ENCODE assay signal across 1 cellular context in genomic region chr12:123973552-123974341, GRCh38.
TF ChIP-seq lines count a peak whose summit lies in the region.

No MANE protein-coding gene starts in this region.

TF ChIP-seq in K562, 482 proteins besides CTCF, POLR2A, EP300 and RAD21 (continued from another document):
- TF ChIP-seq, protein P1, sequence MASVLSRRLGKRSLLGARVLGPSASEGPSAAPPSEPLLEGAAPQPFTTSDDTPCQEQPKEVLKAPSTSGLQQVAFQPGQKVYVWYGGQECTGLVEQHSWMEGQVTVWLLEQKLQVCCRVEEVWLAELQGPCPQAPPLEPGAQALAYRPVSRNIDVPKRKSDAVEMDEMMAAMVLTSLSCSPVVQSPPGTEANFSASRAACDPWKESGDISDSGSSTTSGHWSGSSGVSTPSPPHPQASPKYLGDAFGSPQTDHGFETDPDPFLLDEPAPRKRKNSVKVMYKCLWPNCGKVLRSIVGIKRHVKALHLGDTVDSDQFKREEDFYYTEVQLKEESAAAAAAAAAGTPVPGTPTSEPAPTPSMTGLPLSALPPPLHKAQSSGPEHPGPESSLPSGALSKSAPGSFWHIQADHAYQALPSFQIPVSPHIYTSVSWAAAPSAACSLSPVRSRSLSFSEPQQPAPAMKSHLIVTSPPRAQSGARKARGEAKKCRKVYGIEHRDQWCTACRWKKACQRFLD (CRISPR knock-in tag; IDR thresholded peaks at IDR 0.05), result no peak
- TF ChIP-seq ZNF507 (tag; conservative IDR thresholded peaks at IDR 0.05), result no peak
- TF ChIP-seq ZC3H4 (CRISPR knock-in tag; IDR thresholded peaks at IDR 0.05; ENCODE audit: borderline replicate concordance), result no peak
- no peak for TF ChIP-seq GTF2A2 (tag; IDR thresholded peaks at IDR 0.05)
- TF ChIP-seq, protein P2, sequence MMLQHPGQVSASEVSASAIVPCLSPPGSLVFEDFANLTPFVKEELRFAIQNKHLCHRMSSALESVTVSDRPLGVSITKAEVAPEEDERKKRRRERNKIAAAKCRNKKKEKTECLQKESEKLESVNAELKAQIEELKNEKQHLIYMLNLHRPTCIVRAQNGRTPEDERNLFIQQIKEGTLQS (IDR thresholded peaks at IDR 0.05), result no peak
- TF ChIP-seq, protein P2 (CRISPR knock-in tag; conservative IDR thresholded peaks at IDR 0.05), result no peak
- peak; percentile 54 for TF ChIP-seq NFIC (IDR thresholded peaks at IDR 0.05)
- no peak for TF ChIP-seq BRD4 (IDR thresholded peaks at IDR 0.05)
- 0 out of 2 replicates have a peak, but pooled peaks have one; percentile 42 for TF ChIP-seq GABPB1 (CRISPR knock-in tag; IDR thresholded peaks at IDR 0.05)
- TF ChIP-seq SPI1 (IDR thresholded peaks at IDR 0.05; ENCODE audit: borderline replicate concordance, low read depth, low read length), result peak; percentile 44; the same call in 1 of the 2 replicates
- TF ChIP-seq, protein P3, sequence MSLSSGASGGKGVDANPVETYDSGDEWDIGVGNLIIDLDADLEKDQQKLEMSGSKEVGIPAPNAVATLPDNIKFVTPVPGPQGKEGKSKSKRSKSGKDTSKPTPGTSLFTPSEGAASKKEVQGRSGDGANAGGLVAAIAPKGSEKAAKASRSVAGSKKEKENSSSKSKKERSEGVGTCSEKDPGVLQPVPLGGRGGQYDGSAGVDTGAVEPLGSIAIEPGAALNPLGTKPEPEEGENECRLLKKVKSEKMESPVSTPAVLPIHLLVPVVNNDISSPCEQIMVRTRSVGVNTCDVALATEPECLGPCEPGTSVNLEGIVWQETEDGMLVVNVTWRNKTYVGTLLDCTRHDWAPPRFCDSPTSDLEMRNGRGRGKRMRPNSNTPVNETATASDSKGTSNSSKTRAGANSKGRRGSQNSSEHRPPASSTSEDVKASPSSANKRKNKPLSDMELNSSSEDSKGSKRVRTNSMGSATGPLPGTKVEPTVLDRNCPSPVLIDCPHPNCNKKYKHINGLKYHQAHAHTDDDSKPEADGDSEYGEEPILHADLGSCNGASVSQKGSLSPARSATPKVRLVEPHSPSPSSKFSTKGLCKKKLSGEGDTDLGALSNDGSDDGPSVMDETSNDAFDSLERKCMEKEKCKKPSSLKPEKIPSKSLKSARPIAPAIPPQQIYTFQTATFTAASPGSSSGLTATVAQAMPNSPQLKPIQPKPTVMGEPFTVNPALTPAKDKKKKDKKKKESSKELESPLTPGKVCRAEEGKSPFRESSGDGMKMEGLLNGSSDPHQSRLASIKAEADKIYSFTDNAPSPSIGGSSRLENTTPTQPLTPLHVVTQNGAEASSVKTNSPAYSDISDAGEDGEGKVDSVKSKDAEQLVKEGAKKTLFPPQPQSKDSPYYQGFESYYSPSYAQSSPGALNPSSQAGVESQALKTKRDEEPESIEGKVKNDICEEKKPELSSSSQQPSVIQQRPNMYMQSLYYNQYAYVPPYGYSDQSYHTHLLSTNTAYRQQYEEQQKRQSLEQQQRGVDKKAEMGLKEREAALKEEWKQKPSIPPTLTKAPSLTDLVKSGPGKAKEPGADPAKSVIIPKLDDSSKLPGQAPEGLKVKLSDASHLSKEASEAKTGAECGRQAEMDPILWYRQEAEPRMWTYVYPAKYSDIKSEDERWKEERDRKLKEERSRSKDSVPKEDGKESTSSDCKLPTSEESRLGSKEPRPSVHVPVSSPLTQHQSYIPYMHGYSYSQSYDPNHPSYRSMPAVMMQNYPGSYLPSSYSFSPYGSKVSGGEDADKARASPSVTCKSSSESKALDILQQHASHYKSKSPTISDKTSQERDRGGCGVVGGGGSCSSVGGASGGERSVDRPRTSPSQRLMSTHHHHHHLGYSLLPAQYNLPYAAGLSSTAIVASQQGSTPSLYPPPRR (CRISPR knock-in tag; IDR thresholded peaks at IDR 0.05; ENCODE audit: borderline replicate concordance), result no peak
- no peak for TF ChIP-seq CREM (IDR thresholded peaks at IDR 0.05; ENCODE audit: low read depth)
- TF ChIP-seq TCF7 (IDR thresholded peaks at IDR 0.05; ENCODE audit: borderline replicate concordance), result no peak
- TF ChIP-seq TAF1 (IDR thresholded peaks at IDR 0.05; ENCODE audit: control insufficient read depth, extremely low read depth, insufficient read depth, low read length, severe bottlenecking), result peak; percentile 35
- TF ChIP-seq ZNF76 (CRISPR knock-in tag; IDR thresholded peaks at IDR 0.05; ENCODE audit: borderline replicate concordance), result no peak
- 0 out of 2 replicates have a peak, but pooled peaks have one; percentile 18 for TF ChIP-seq CC2D1A (IDR thresholded peaks at IDR 0.05)
